19 cellular contexts compared by ENCODE assay signal in the genomic region with DNA sequence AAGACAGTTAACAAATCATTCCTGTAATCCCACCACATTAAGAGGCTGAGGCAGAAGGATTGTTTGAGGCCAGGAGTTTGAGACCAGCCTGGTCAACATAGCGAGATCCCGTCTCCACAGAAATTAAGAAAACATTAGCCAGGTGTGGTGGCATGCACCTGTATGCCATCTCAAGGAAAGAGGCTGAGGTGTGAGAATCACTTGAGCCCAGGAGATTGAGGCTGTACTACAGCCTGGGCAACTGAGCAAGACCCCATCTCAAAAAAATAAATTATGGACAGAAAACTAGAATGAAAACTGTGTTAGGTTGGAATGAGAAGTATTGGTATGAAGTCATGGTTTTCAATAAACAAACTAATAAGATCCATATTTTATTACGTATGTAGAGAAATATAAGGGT. TPM values are rescaled to one million over a fixed set of nuclear protein-coding genes. Genes with fewer than 3 reads are reported as not detected.
DNase-seq lines count a peak whose midpoint lies in the region; ATAC-seq, FAIRE-seq and TF ChIP-seq lines count a peak whose summit lies in the region.
"Had no signal": no experiment of that assay in that cellular context is flagged by ENCODE, and none has a peak within 500 bp of the region (broad histone marks: within the 10 kb centered on the region; RNA-seq: fewer than 3 reads in every experiment).

No MANE protein-coding gene starts in this region.

- no peak for TF ChIP-seq RAD21 in H1 (IDR thresholded peaks at IDR 0.05 in 1 of 2, conservative IDR thresholded peaks at IDR 0.05 in 1 of 2; ENCODE audit: low read depth in 2 of 2, low read length in 2 of 2)

- no peak overlapping the region for H3K14ac ChIP-seq in H1 (ENCODE audit: insufficient read length)

- no peaks in the 10 kb centered on the region for H3K36me3 ChIP-seq in H1 (ENCODE audit: control insufficient read depth in 2 of 4, insufficient read depth in 4 of 4, low read length in 3 of 4)
- H3K36me3 ChIP-seq: BLaER1 treated with 17β-estradiol and CSF1 and Interleukin-3, amounts not matched to agents 10 nM and 100 nM had no signal

- no peaks in the 10 kb centered on the region for H4K20me1 ChIP-seq in H1 (replicated peaks in 1 of 2; ENCODE audit: control insufficient read depth in 1 of 2, insufficient read depth in 2 of 2, low read length in 2 of 2)
- H4K20me1 ChIP-seq: BLaER1 treated with 17β-estradiol and CSF1 and Interleukin-3, amounts not matched to agents 10 nM and 100 nM had no signal

- H3K27me3 Mint-ChIP-seq in T-helper 17 cell: peaks cover 10% of the 10 kb centered on the region
- no peaks in the 10 kb centered on the region for H3K27me3 Mint-ChIP-seq in stimulated activated naive B cell treated with anti-CD40 and anti-IgM and Interleukin-4, amounts not matched to agents 10 μg/mL and 1 μg/mL and 100 μg/mL, for 72 hours
- H3K27me3 Mint-ChIP-seq: B cell, IgD-negative memory B cell had no signal

- TF ChIP-seq EP300 in H1 (IDR thresholded peaks at IDR 0.05; ENCODE audit: borderline replicate concordance in 1 of 2, low read depth in 2 of 2, low read length in 2 of 2): no peak

- no peak overlapping the region for H3K23ac ChIP-seq in H1 (ENCODE audit: insufficient read length)

- no peak overlapping the region for H3K4me3 ChIP-seq in H1 (ENCODE audit: extremely low read depth in 1 of 4, insufficient read depth in 2 of 4, low read depth in 3 of 4, low read length in 4 of 4)

- POLR2A ChIA-PET in H1 (lab: Charles Lee; ENCODE audit: partially characterized antibody): interaction anchor here (1.4 kb wide), 1 partner anchor 10 kb away, joined by 3 read pairs; no protein-coding TSS in a partner anchor

- FAIRE-seq in GM12891 (lab: Jason Lieb, UNC): peak; percentile 13
- FAIRE-seq in H1 (lab: Jason Lieb, UNC): no peak
- FAIRE-seq: H54, HTR-8/SVneo had no signal

- H2BK12ac ChIP-seq in H1 (ENCODE audit: low read depth, low read length): no peak overlapping the region

- H3K27ac ChIP-seq in H1 (ENCODE audit: low read depth, low read length) (no peak overlapping the region), caudate nucleus (ENCODE audit: low read depth, low read length) (no peak overlapping the region)

- H4K91ac ChIP-seq in H1 (replicated peaks; ENCODE audit: insufficient read length, low read length): no peak overlapping the region

- no peak overlapping the region for H2BK5ac ChIP-seq in H1 (ENCODE audit: low read depth, low read length)

- no peak overlapping the region for H2AFZ ChIP-seq in H1 (ENCODE audit: low read length)

- H2BK120ac ChIP-seq in H1 (replicated peaks; ENCODE audit: low read depth, low read length): no peak overlapping the region

- intact Hi-C loops in Right ventricle myocardium superior (cut with DNase I): loop anchor here (5.0 kb wide), 2 partner anchors 223 to 833 kb away; a partner anchor contains a TSS

- peaks cover 0 to 8% (median 5%) of the 10 kb centered on the region in 4 experiments; a peak in 4 of 7 replicates for H3K4me1 ChIP-seq in H1 (replicated peaks in 1 of 4; ENCODE audit: control insufficient read depth in 3 of 4, insufficient read depth in 4 of 4, low read length in 3 of 4)

- DNase-seq in GM12891 (ENCODE audit: insufficient read length, low spot score) (no peak), T-helper 17 cell (no peak), H1 (ENCODE audit: low read depth in 1 of 2, low spot score in 2 of 2) (no peak), Right ventricle myocardium superior (no peak), caudate nucleus (lab: John Stamatoyannopoulos, UW) (no peak)
- no peak for DNase-seq in stimulated activated naive B cell treated with anti-CD40 and anti-IgM and Interleukin-4, amounts not matched to agents 10 μg/mL and 1 μg/mL and 100 μg/mL, for 72 hours
- DNase-seq: 8988T; Calu3; CD8-positive, alpha-beta T cell; DMS79 treated with DMSO at 0.1 percent for 48 hours; GF-D8; HCEC 1CT; HFFc6 had no signal

- ATAC-seq in T-helper 17 cell (no peak), HG02678 (IDR thresholded peaks at IDR 0.05; ENCODE audit: unreplicated experiment) (no peak), Right ventricle myocardium superior (ENCODE audit: poor library complexity) (no peak)
- no peak for ATAC-seq in stimulated activated naive B cell treated with anti-CD40 and anti-IgM and Interleukin-4, amounts not matched to agents 10 μg/mL and 1 μg/mL and 100 μg/mL, for 72 hours (replicated peaks)
- ATAC-seq: CD8-positive, alpha-beta T cell had no signal

- no peak overlapping the region for H3K4me3 Mint-ChIP-seq in T-helper 17 cell
- no peak overlapping the region for H3K4me3 Mint-ChIP-seq in stimulated activated naive B cell treated with anti-CD40 and anti-IgM and Interleukin-4, amounts not matched to agents 10 μg/mL and 1 μg/mL and 100 μg/mL, for 72 hours
- H3K4me3 Mint-ChIP-seq: CD8-positive, alpha-beta T cell; HFFc6 had no signal

- no peak overlapping the region; the same call in 1 of the 2 replicates for H2BK15ac ChIP-seq in H1 (ENCODE audit: low read length)

- WGBS in H1 (ENCODE audit: extremely low coverage in 1 of 2, insufficient coverage in 1 of 2, insufficient read length in 1 of 2, insufficient replicate concordance in 2 of 2, low coverage in 1 of 2, low lambda C conversion rate in 2 of 2, missing lambda C conversion rate in 1 of 2), 2 experiments: 71% methylated on average over 3 of the region's 3 CpGs; no CpG with 5 or more reads in 1 of the 2 experiments

- no peak overlapping the region for H3K56ac ChIP-seq in H1 (replicated peaks; ENCODE audit: insufficient read length, low read depth, low read length)

- H3K27ac Mint-ChIP-seq in T-helper 17 cell: peak overlapping the region; percentile 74
- peak overlapping the region; percentile 9 for H3K27ac Mint-ChIP-seq in stimulated activated naive B cell treated with anti-CD40 and anti-IgM and Interleukin-4, amounts not matched to agents 10 μg/mL and 1 μg/mL and 100 μg/mL, for 72 hours
- H3K27ac Mint-ChIP-seq: B cell; CD8-positive, alpha-beta T cell; HFFc6; IgD-negative memory B cell had no signal

- H3K4me1 Mint-ChIP-seq in T-helper 17 cell: peaks cover 5% of the 10 kb centered on the region
- peaks cover 23 to 36% of the 10 kb centered on the region in 2 donors for H3K4me1 Mint-ChIP-seq in stimulated activated naive B cell treated with anti-CD40 and anti-IgM and Interleukin-4, amounts not matched to agents 10 μg/mL and 1 μg/mL and 100 μg/mL, for 72 hours

- H3K9me3 Mint-ChIP-seq in stimulated activated naive B cell treated with anti-CD40 and anti-IgM and Interleukin-4, amounts not matched to agents 10 μg/mL and 1 μg/mL and 100 μg/mL, for 72 hours: no peaks in the 10 kb centered on the region
- H3K9me3 Mint-ChIP-seq: CD8-positive, alpha-beta T cell; HFFc6; IgD-negative memory B cell had no signal

- H3K79me1 ChIP-seq in H1 (ENCODE audit: low read depth, low read length): no peaks in the 10 kb centered on the region

- H3K18ac ChIP-seq in H1 (ENCODE audit: extremely low read depth, low read length): no peak overlapping the region

- no peaks in the 10 kb centered on the region for H3K79me2 ChIP-seq in H1 (ENCODE audit: control insufficient read depth in 1 of 2, insufficient read depth in 2 of 2, low read length in 2 of 2)

- no peaks in the 10 kb centered on the region; the same call in 1 of the 2 replicates for H3K23me2 ChIP-seq in H1 (ENCODE audit: low read depth, low read length)

- no peaks in the 10 kb centered on the region for H3K9me3 ChIP-seq in T-helper 17 cell (ENCODE audit: control insufficient read depth, low read length, poor library complexity, severe bottlenecking)
- no peaks in the 10 kb centered on the region for H3K9me3 ChIP-seq in H1 (ENCODE audit: insufficient read depth in 2 of 2, low read depth in 1 of 2, low read length in 1 of 2)
- H3K9me3 ChIP-seq: BLaER1 treated with 17β-estradiol and CSF1 and Interleukin-3, amounts not matched to agents 10 nM and 100 nM had no signal

- no peak overlapping the region for H4K8ac ChIP-seq in H1 (ENCODE audit: extremely low read depth, insufficient read depth, low read length)

- H4K5ac ChIP-seq in H1 (ENCODE audit: insufficient read length, low read depth, low read length): no peak overlapping the region

- no peak for TF ChIP-seq CTCF in H1 (IDR thresholded peaks at IDR 0.05; ENCODE audit: control extremely low read depth in 1 of 3, insufficient read depth in 1 of 3, low read depth in 1 of 3, low read length in 3 of 3)

- no peak overlapping the region for H3K4me2 ChIP-seq in H1 (ENCODE audit: insufficient read depth in 1 of 2, low read depth in 2 of 2, low read length in 2 of 2)

- no peaks in the 10 kb centered on the region for H3K27me3 ChIP-seq in H1 (replicated peaks in 1 of 4; ENCODE audit: control insufficient read depth in 3 of 4, extremely low read depth in 1 of 4, insufficient read depth in 3 of 4, low read length in 3 of 4)
- H3K27me3 ChIP-seq: BLaER1 treated with 17β-estradiol and CSF1 and Interleukin-3, amounts not matched to agents 10 nM and 100 nM had no signal

- peak overlapping the region; percentile 77; the same call in 1 of the 2 replicates for H2BK20ac ChIP-seq in H1 (ENCODE audit: low read length)

- CTCF ChIA-PET in H1 (lab: Charles Lee; ENCODE audit: partially characterized antibody): interaction anchor here (0.7 to 6.3 kb wide), 15 partner anchors 12 to 837 kb away, joined by 3 to 76 read pairs (median 4); a partner anchor contains a TSS

- no peak overlapping the region for H3K4ac ChIP-seq in H1 (replicated peaks; ENCODE audit: insufficient read length, low read depth, low read length)

- no peak overlapping the region for H2AK5ac ChIP-seq in H1 (ENCODE audit: low read depth, low read length)

- H3K36me3 Mint-ChIP-seq in T-helper 17 cell (ENCODE audit: low read depth): peaks cover 5% of the 10 kb centered on the region
- H3K36me3 Mint-ChIP-seq in stimulated activated naive B cell treated with anti-CD40 and anti-IgM and Interleukin-4, amounts not matched to agents 10 μg/mL and 1 μg/mL and 100 μg/mL, for 72 hours: no peaks in the 10 kb centered on the region
- H3K36me3 Mint-ChIP-seq: CD8-positive, alpha-beta T cell; IgD-negative memory B cell had no signal

- TF ChIP-seq POLR2A in GM12891 (IDR thresholded peaks at IDR 0.05; ENCODE audit: low read depth, low read length): no peak
- TF ChIP-seq POLR2A in H1 (IDR thresholded peaks at IDR 0.05; ENCODE audit: control extremely low read depth in 1 of 2, low read depth in 2 of 2, low read length in 2 of 2): no peak

- H3K9ac ChIP-seq in H1 (replicated peaks in 1 of 4; ENCODE audit: extremely low read depth in 1 of 4, low read depth in 3 of 4, low read length in 3 of 4): no peak overlapping the region

RNA-seq across cellular contexts. Expression of a gene that starts 23.0 kb away (rescaled TPM):
- 32.2 TPM for polyA plus RNA-seq in GM12891 (2012; ENCODE audit: low read depth, missing spikeins)
- total RNA-seq in T-helper 17 cell (10 to 100 TPM; 14.2 to 15.2 TPM), Right ventricle myocardium superior (203 TPM)
- 23.9 and 30.0 TPM in 2 replicates for total RNA-seq in H1 (2021; fragmentation: NEBNext Ultra II Directional; extraction: Animal tissue kit (Norgen Biotek cat#: 25700))
- 7.8 and 8.9 TPM in 2 replicates for polyA plus RNA-seq in H1 (2011; rRNA removed)
- polyA plus RNA-seq in H1 (2011; cell fraction: cytosol; rRNA removed): 15.0 TPM
- 17.1 TPM for polyA plus RNA-seq in H1 (2011; cell fraction: nucleus; rRNA removed)
- 13.0 to 17.0 TPM (median 14.2 TPM) in 4 replicates for polyA plus RNA-seq in H1 (2012, experiment 1 of 2)
- 1.9 TPM for polyA plus RNA-seq in H1 (2012, experiment 2 of 2)
- polyA plus RNA-seq in H1 (2013, experiment 1 of 2): 28.2 TPM
- polyA plus RNA-seq in H1 (2013, experiment 2 of 2): 26.4 TPM
- 11.4 and 22.6 TPM in 2 replicates for polyA minus RNA-seq in H1 (2011; rRNA and poly(A)+ RNA removed)
- polyA minus RNA-seq in H1 (2011; cell fraction: cytosol; rRNA and poly(A)+ RNA removed): 31.0 TPM
- 45.6 TPM for polyA minus RNA-seq in H1 (2011; cell fraction: nucleus; rRNA and poly(A)+ RNA removed)

RNA-seq across cellular contexts. Expression of a gene that starts 28.7 kb away (rescaled TPM):
- 15.3 TPM for polyA plus RNA-seq in GM12891 (2012; ENCODE audit: low read depth, missing spikeins)
- 10 to 100 TPM; 23.5 to 28.1 TPM for total RNA-seq in T-helper 17 cell
- total RNA-seq in H1 (2021; fragmentation: NEBNext Ultra II Directional; extraction: Animal tissue kit (Norgen Biotek cat#: 25700)): 29.5 and 29.7 TPM in 2 replicates
- 21.0 and 24.0 TPM in 2 replicates for polyA plus RNA-seq in H1 (2011; rRNA removed)
- 15.3 TPM for polyA plus RNA-seq in H1 (2011; cell fraction: cytosol; rRNA removed)
- 45.5 TPM for polyA plus RNA-seq in H1 (2011; cell fraction: nucleus; rRNA removed)
- 19.5 to 21.1 TPM (median 20.6 TPM) in 4 replicates for polyA plus RNA-seq in H1 (2012, experiment 1 of 2)
- polyA plus RNA-seq in H1 (2012, experiment 2 of 2): 11.4 TPM
- polyA plus RNA-seq in H1 (2013, experiment 1 of 2): 24.0 TPM
- 25.5 TPM for polyA plus RNA-seq in H1 (2013, experiment 2 of 2)
- polyA minus RNA-seq in H1 (2011; rRNA and poly(A)+ RNA removed): 36.2 and 40.4 TPM in 2 replicates
- polyA minus RNA-seq in H1 (2011; cell fraction: cytosol; rRNA and poly(A)+ RNA removed): 14.8 TPM
- polyA minus RNA-seq in H1 (2011; cell fraction: nucleus; rRNA and poly(A)+ RNA removed): 61.1 TPM
- 4.5 TPM for total RNA-seq in Right ventricle myocardium superior
